In genomic region chr20:34710568-34710839, GRCh38 we compare ENCODE assay signal across 8 cellular contexts. TPM values are rescaled to one million over a fixed set of nuclear protein-coding genes. Genes with fewer than 3 reads are reported as not detected.
A peak's percentile ranks its signal among the peaks of the same experiment; 100 is the strongest.
DNase-seq lines count a peak whose midpoint lies in the region; ATAC-seq and TF ChIP-seq lines count a peak whose summit lies in the region.

No MANE protein-coding gene starts in this region.

- no peaks in the 10 kb centered on the region; the same call in 1 of the 2 replicates for H3K36me3 ChIP-seq in ACC112 (ENCODE audit: insufficient read depth, low read length)
- H3K36me3 ChIP-seq in HAP-1 (replicated peaks), result peaks cover 15% of the 10 kb centered on the region
- H3K36me3 ChIP-seq in brain microvascular endothelial cell (replicated peaks), result peaks cover 8% of the 10 kb centered on the region

- H3K27me3 ChIP-seq in ACC112 (ENCODE audit: insufficient read depth, low read length), result no peaks in the 10 kb centered on the region
- H3K27me3 ChIP-seq in HAP-1 (ENCODE audit: low read depth), result no peaks in the 10 kb centered on the region
- H3K27me3 ChIP-seq in brain microvascular endothelial cell (replicated peaks), result no peaks in the 10 kb centered on the region

- H3K4me1 ChIP-seq in ACC112 (ENCODE audit: control insufficient read depth, insufficient read depth, low read length, unreplicated experiment), result peaks cover 30% of the 10 kb centered on the region
- H3K4me1 ChIP-seq in HAP-1, result peaks cover 5% of the 10 kb centered on the region

- DNase-seq in HAP-1 (ENCODE audit: low spot score in 2 of 2) (peak in 1 of 2 experiments; percentile 15), brain microvascular endothelial cell (no peak), naive B cell (no peak), GM10266 (ENCODE audit: extremely low spot score) (no peak), NCI-H1694 (lab: John Stamatoyannopoulos, UW) (no peak), NOMO-1 treated with dmso at 0.1 percent for 144 hours (lab: John Stamatoyannopoulos, UW; ENCODE audit: unreplicated experiment) (no peak)
- no peak for DNase-seq in stimulated activated CD4-positive, alpha-beta T cell treated with anti-CD3 and anti-CD28 coated beads, Interleukin-15, amount 100 ng/mL, for 24 hours

- H3K4me1 Mint-ChIP-seq in naive B cell, result peaks cover 17 to 23% (median 17%) of the 10 kb centered on the region in 3 donors

- peak overlapping the region in 5 of 6 donors; percentile 81 to 95 (median 92) for H3K27ac Mint-ChIP-seq in naive B cell

- no peak for TF ChIP-seq CTCF in brain microvascular endothelial cell (IDR thresholded peaks at IDR 0.05; ENCODE audit: low read depth, low read length, missing control alignments)
- TF ChIP-seq CTCF in GM10266 (IDR thresholded peaks at IDR 0.05; ENCODE audit: control insufficient read depth, insufficient read depth, low read depth, missing control alignments), result no peak

- H3K79me2 ChIP-seq in ACC112 (ENCODE audit: control insufficient read depth, insufficient read depth, low read length, unreplicated experiment), result no peaks in the 10 kb centered on the region

- H3K27ac ChIP-seq in ACC112 (ENCODE audit: low read depth, low read length) (no peak overlapping the region), brain microvascular endothelial cell (no peak overlapping the region)

- H3K4me3 ChIP-seq in ACC112 (ENCODE audit: low read depth, low read length) (peak overlapping the region; percentile 90), HAP-1 (peak overlapping the region; percentile 67), brain microvascular endothelial cell (ENCODE audit: low read depth, low read length) (peak overlapping the region; percentile 51)

- no peaks in the 10 kb centered on the region for H3K9me3 ChIP-seq in HAP-1

- peak overlapping the region; percentile 77 to 89 (median 86) for H3K4me3 Mint-ChIP-seq in naive B cell

- no peaks in the 10 kb centered on the region for H3K27me3 Mint-ChIP-seq in naive B cell

- no peak overlapping the region for H2AFZ ChIP-seq in ACC112 (ENCODE audit: low read length, unreplicated experiment)

- H3K36me3 Mint-ChIP-seq in naive B cell, result peaks cover 7 to 20% of the 10 kb centered on the region in 2 donors

- in situ Hi-C loops in HAP-1 (cut with MboI; ENCODE audit: low sequenced_read_pairs), result loop anchor here (25.0 kb wide), 1 partner anchor 398 kb away; the partner anchor contains the start of gene AHCY
- in situ Hi-C loops in brain microvascular endothelial cell (cut with HindIII; ENCODE audit: low pct_ligation_motif_present, low sequenced_read_pairs), result no loop called here

- H3K9me3 Mint-ChIP-seq in naive B cell, result no peaks in the 10 kb centered on the region

- ATAC-seq in naive B cell (ENCODE audit: low read depth in 2 of 2), result no peak

RNA-seq across cellular contexts. Expression of gene TP53INP2, which starts 6.4 kb away (rescaled TPM):
- 1 to 10 TPM in 4 of 6 donors, under 1 TPM in 2; 0.57 to 1.7 (median 1.2) TPM for polyA plus RNA-seq in naive B cell (ENCODE audit: low read depth in 6 of 6)

RNA-seq across cellular contexts. Expression of gene PIGU, which starts 33.6 kb away (rescaled TPM):
- polyA plus RNA-seq in naive B cell (ENCODE audit: low read depth in 6 of 6), result 10 to 100 TPM; 14.4 to 24.3 (median 22.5) TPM
